In the genomic region with DNA sequence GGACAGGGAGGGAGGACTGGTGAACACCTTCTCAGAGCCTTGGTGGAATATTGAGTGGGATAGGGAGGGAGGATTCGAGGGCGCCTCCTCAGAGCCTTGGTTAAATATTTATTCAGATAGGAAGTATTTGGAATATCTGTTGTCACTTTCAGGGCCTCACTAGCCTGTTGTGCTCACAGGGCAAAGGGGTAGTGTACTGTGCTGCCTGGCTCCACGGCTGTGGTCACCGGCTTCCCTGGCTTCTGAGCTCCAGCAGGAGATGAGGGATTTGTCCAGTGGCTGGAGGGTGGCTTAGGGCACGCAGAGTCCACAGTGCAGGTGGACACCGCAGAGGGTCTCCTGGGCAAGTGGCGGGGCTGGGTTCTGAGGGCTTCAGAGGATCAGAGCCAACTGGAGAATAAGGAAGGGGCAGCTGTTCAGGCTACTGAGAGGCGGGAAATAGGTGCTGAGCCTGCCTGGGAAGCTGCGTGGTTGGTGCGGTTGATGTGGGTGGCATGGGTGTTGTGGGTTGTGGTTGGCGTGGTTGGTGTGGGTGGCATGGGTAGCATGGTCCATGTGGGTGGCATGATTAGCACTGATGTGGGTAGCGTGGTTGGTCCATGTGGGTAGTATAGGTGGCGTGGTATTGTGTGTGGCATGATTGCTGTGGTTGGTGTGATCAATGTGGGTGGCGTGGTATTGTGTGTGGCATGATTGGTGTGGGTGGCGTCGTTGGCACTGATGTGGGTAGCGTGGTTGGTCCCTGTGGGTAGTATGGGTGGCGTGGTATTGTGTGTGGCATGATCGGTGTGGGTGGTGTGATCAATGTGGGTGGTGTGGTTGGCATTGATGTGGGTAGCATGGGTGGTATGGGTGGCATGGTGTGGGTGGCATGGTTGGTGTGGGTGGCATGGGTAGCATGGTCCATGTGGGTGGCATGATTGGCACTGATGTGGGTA, we compare ENCODE assay signal across 18 cellular contexts. TPM values are rescaled to one million over a fixed set of nuclear protein-coding genes. Genes with fewer than 3 reads are reported as not detected.
DNase-seq lines count a peak whose midpoint lies in the region; ATAC-seq and TF ChIP-seq lines count a peak whose summit lies in the region.
"Had no signal": no experiment of that assay in that cellular context is flagged by ENCODE, and none has a peak within 500 bp of the region (broad histone marks: within the 10 kb centered on the region; RNA-seq: fewer than 3 reads in every experiment).

No MANE protein-coding gene starts in this region.

- intact Hi-C loops in naive thymus-derived CD4-positive, alpha-beta T cell (cut with micrococcal nuclease) = no loop called here

- peak in 1 of 2 experiments; percentile 29 for DNase-seq in HL-60 (ENCODE audit: low read depth in 1 of 2, low spot score in 1 of 2)
- peak; percentile 1 for DNase-seq in effector CD4-positive, alpha-beta T cell
- DNase-seq in naive thymus-derived CD4-positive, alpha-beta T cell = no peak
- no peak for DNase-seq in middle frontal gyrus (ENCODE audit: extremely low spot score, low spot score)
- DNase-seq in germinal center (ENCODE audit: low spot score) = no peak
- no peak for DNase-seq in NCI-H2029 (lab: John Stamatoyannopoulos, UW)
- no peak for DNase-seq in NCI-H1092 (lab: John Stamatoyannopoulos, UW)
- DNase-seq: C1 segment of cervical spinal cord, Calu3, foreskin melanocyte, NCI-H1105, NCI-H2081 had no signal

- POLR2A ChIA-PET in naive thymus-derived CD4-positive, alpha-beta T cell (lab: Charles Lee) = interaction anchor here (1.5 kb wide), 1 partner anchor 15 kb away, joined by 4 read pairs; no protein-coding TSS in a partner anchor

- CTCF ChIA-PET in naive thymus-derived CD4-positive, alpha-beta T cell (lab: Charles Lee) = interaction anchor here (0.6 to 0.7 kb wide), 2 partner anchors 96 to 647 kb away, joined by 3 to 4 read pairs; no protein-coding TSS in a partner anchor

- H3K27ac Mint-ChIP-seq in naive thymus-derived CD4-positive, alpha-beta T cell = no peak overlapping the region
- H3K27ac Mint-ChIP-seq: activated CD4-positive, alpha-beta T cell treated with anti-CD3 and anti-CD28 coated beads for 36 hours; activated naive CD4-positive, alpha-beta T cell treated with anti-CD3 and anti-CD28 coated beads, Interleukin-2, amount 50 U/mL, for 72 hours had no signal

- H3K27me3 Mint-ChIP-seq in naive thymus-derived CD4-positive, alpha-beta T cell = no peaks in the 10 kb centered on the region
- H3K27me3 Mint-ChIP-seq: activated CD4-positive, alpha-beta T cell treated with anti-CD3 and anti-CD28 coated beads for 36 hours had no signal

- no peak overlapping the region for H3K4me3 Mint-ChIP-seq in naive thymus-derived CD4-positive, alpha-beta T cell
- H3K4me3 Mint-ChIP-seq: activated CD4-positive, alpha-beta T cell treated with anti-CD3 and anti-CD28 coated beads for 36 hours had no signal

- TF ChIP-seq CTCF in HL-60 (IDR thresholded peaks at IDR 0.05; ENCODE audit: insufficient read depth, low read length) = no peak

- no peak overlapping the region for H3K27ac ChIP-seq in BLaER1
- H3K27ac ChIP-seq in HL-60 (replicated peaks) = peak overlapping the region; percentile 45
- H3K27ac ChIP-seq in naive thymus-derived CD4-positive, alpha-beta T cell (ENCODE audit: low read depth, low read length) = peak overlapping the region; percentile 49
- H3K27ac ChIP-seq: SJSA1 had no signal

- H3K36me3 Mint-ChIP-seq in naive thymus-derived CD4-positive, alpha-beta T cell = peaks cover 0 to 8% (median 2%) of the 10 kb centered on the region in 5 donors
- H3K36me3 Mint-ChIP-seq: activated naive CD4-positive, alpha-beta T cell treated with anti-CD3 and anti-CD28 coated beads, Interleukin-2, amount 50 U/mL, for 72 hours had no signal

- no peak overlapping the region for H3K9ac ChIP-seq in BLaER1

- no peaks in the 10 kb centered on the region; the same call in 1 of the 2 replicates for H3K36me3 ChIP-seq in BLaER1
- H3K36me3 ChIP-seq in naive thymus-derived CD4-positive, alpha-beta T cell (ENCODE audit: control insufficient read depth in 2 of 3, insufficient read depth in 3 of 3, low read length in 3 of 3) = no peaks in the 10 kb centered on the region
- H3K36me3 ChIP-seq: HAP-1, SJSA1, upper lobe of left lung had no signal

- H3K27me3 ChIP-seq in BLaER1 (no peaks in the 10 kb centered on the region), HL-60 (ENCODE audit: insufficient read depth, poor library complexity, severe bottlenecking) (no peaks in the 10 kb centered on the region)
- H3K27me3 ChIP-seq in naive thymus-derived CD4-positive, alpha-beta T cell (ENCODE audit: control insufficient read depth in 2 of 2, insufficient read depth in 2 of 2, low read length in 2 of 2) = no peaks in the 10 kb centered on the region
- H3K27me3 ChIP-seq: SJSA1, upper lobe of left lung had no signal

- no peaks in the 10 kb centered on the region for H3K9me3 ChIP-seq in BLaER1
- no peaks in the 10 kb centered on the region for H3K9me3 ChIP-seq in naive thymus-derived CD4-positive, alpha-beta T cell (ENCODE audit: control insufficient read depth in 2 of 3, low read length in 3 of 3)
- H3K9me3 ChIP-seq: HAP-1, SJSA1, upper lobe of left lung had no signal

- H3K4me1 ChIP-seq in BLaER1 = peaks cover 90% of the 10 kb centered on the region
- peaks cover 18 to 45% of the 10 kb centered on the region in 2 donors for H3K4me1 ChIP-seq in naive thymus-derived CD4-positive, alpha-beta T cell (ENCODE audit: control insufficient read depth in 2 of 2, insufficient read depth in 2 of 2, low read length in 2 of 2)
- H3K4me1 ChIP-seq: HAP-1, SJSA1 had no signal

- ATAC-seq in naive thymus-derived CD4-positive, alpha-beta T cell = no peak

- peaks cover 53% of the 10 kb centered on the region for H4K20me1 ChIP-seq in BLaER1

- no peaks in the 10 kb centered on the region for H3K9me3 Mint-ChIP-seq in naive thymus-derived CD4-positive, alpha-beta T cell
- H3K9me3 Mint-ChIP-seq: activated naive CD4-positive, alpha-beta T cell treated with anti-CD3 and anti-CD28 coated beads, Interleukin-2, amount 50 U/mL, for 72 hours had no signal

- peaks cover 10 to 47% (median 31%) of the 10 kb centered on the region in 7 donors for H3K4me1 Mint-ChIP-seq in naive thymus-derived CD4-positive, alpha-beta T cell

- peak overlapping the region; percentile 89 for H3K4me2 ChIP-seq in BLaER1

- H3K4me3 ChIP-seq in BLaER1 (no peak overlapping the region), HL-60 (replicated peaks; ENCODE audit: insufficient read depth, low read length) (no peak overlapping the region)
- no peak overlapping the region for H3K4me3 ChIP-seq in naive thymus-derived CD4-positive, alpha-beta T cell (ENCODE audit: low read length)
- H3K4me3 ChIP-seq: HAP-1, SJSA1, upper lobe of left lung had no signal

RNA-seq across cellular contexts. Expression of a gene that starts 16.7 kb away (rescaled TPM):
- total RNA-seq in naive thymus-derived CD4-positive, alpha-beta T cell = 10 to 100 TPM; 15.5 to 30.7 (median 28.7) TPM
- polyA plus RNA-seq in naive thymus-derived CD4-positive, alpha-beta T cell = 1 to 10 TPM in 1 of 2 donors, under 1 TPM in 1; 0.97 to 2.0 TPM
